ENCODE assay signal across 8 cellular contexts in genomic region chr11:73760066-73760679, GRCh38. TPM values are rescaled to one million over a fixed set of nuclear protein-coding genes. Genes with fewer than 3 reads are reported as not detected.
A peak's percentile ranks its signal among the peaks of the same experiment; 100 is the strongest.
DNase-seq lines count a peak whose midpoint lies in the region; ATAC-seq and TF ChIP-seq lines count a peak whose summit lies in the region.

No MANE protein-coding gene starts in this region.

- H3K9ac ChIP-seq in NT2/D1 (ENCODE audit: insufficient read length, low read depth) (peak overlapping the region; percentile 97), iPS-15b (ENCODE audit: low read depth, low read length) (peak overlapping the region; percentile 67)

- no peaks in the 10 kb centered on the region for H3K36me3 ChIP-seq in NT2/D1 (ENCODE audit: insufficient read depth, insufficient read length, low read length)
- no peaks in the 10 kb centered on the region for H3K36me3 ChIP-seq in iPS-15b (ENCODE audit: control insufficient read depth, insufficient read depth, low read length)
- H3K36me3 ChIP-seq in gastrocnemius medialis: no peaks in the 10 kb centered on the region

- H3K9me3 ChIP-seq in NT2/D1 (ENCODE audit: insufficient read depth, low read length) (no peaks in the 10 kb centered on the region), iPS-15b (ENCODE audit: control insufficient read depth, insufficient read depth, low read length) (no peaks in the 10 kb centered on the region), gastrocnemius medialis (no peaks in the 10 kb centered on the region)

- TF ChIP-seq POLR2A in gastrocnemius medialis (IDR thresholded peaks at IDR 0.05): no peak

- POLR2A ChIA-PET in GM10248 (lab: Yijun Ruan, JAX): interaction anchor here (0.9 to 2.7 kb wide), 5 partner anchors 16 to 220 kb away, joined by 3 to 18 read pairs (median 4); partner anchors contain the start of gene MRPL48

- CTCF ChIA-PET in GM10248 (lab: Yijun Ruan, JAX): interaction anchor here (0.9 to 2.6 kb wide), 8 partner anchors 14 to 381 kb away, joined by 3 to 29 read pairs (median 3); partner anchors contain the start of gene MRPL48

- no peak for TF ChIP-seq CTCF in GM10248 (IDR thresholded peaks at IDR 0.05; ENCODE audit: control extremely low read depth, extremely low read depth, low read depth, missing control alignments)
- no peak for TF ChIP-seq CTCF in HFF-Myc (IDR thresholded peaks at IDR 0.05; ENCODE audit: low read depth, low read length, missing control alignments)
- no peak for TF ChIP-seq CTCF in astrocyte of the spinal cord (IDR thresholded peaks at IDR 0.05; ENCODE audit: low read depth, low read length)
- no peak for TF ChIP-seq CTCF in gastrocnemius medialis (IDR thresholded peaks at IDR 0.05 in 4 of 5, conservative IDR thresholded peaks at IDR 0.05 in 1 of 5)

- peak overlapping the region; percentile 79 for H3K4me3 ChIP-seq in HFF-Myc (replicated peaks; ENCODE audit: low read depth, low read length)
- H3K4me3 ChIP-seq in NT2/D1 (ENCODE audit: insufficient read length, low read depth): peak overlapping the region; percentile 92
- peak overlapping the region; percentile 77 for H3K4me3 ChIP-seq in astrocyte of the spinal cord (ENCODE audit: low read depth, low read length)
- peak overlapping the region; percentile 66 for H3K4me3 ChIP-seq in iPS-15b (ENCODE audit: low read depth, low read length)
- H3K4me3 ChIP-seq in gastrocnemius medialis: peak overlapping the region; percentile 93 to 100 (median 95)

- ATAC-seq in gastrocnemius medialis: peak; percentile 11 to 24

- peak overlapping the region; percentile 93 to 100 (median 98) for H3K27ac ChIP-seq in gastrocnemius medialis

- intact Hi-C loops in gastrocnemius medialis (cut with DNase I; ENCODE audit: low total_unique reads): loop anchor here (5.0 kb wide), 1 partner anchor 117 kb away; the partner anchor contains the start of genes COA4 and PAAF1

- in situ Hi-C loops in astrocyte of the spinal cord (cut with HindIII; ENCODE audit: low sequenced_read_pairs): no loop called here
- in situ Hi-C loops in gastrocnemius medialis (cut with MboI; ENCODE audit: low sequenced_read_pairs in 4 of 4): no loop called here

- DNase-seq in GM10248 (ENCODE audit: extremely low spot score) (peak; percentile 41), HFF-Myc (ENCODE audit: extremely low read depth, low read depth) (no peak), NT2/D1 (ENCODE audit: low read depth, low spot score) (no peak), astrocyte of the spinal cord (ENCODE audit: low read depth, low spot score) (peak; percentile 46), gastrocnemius medialis (peak; percentile 8 to 29), OCI-M2 (lab: John Stamatoyannopoulos, UW; ENCODE audit: unreplicated experiment) (no peak), NOMO-1 (lab: John Stamatoyannopoulos, UW; ENCODE audit: unreplicated experiment in 2 of 2) (no peak)

- H3K27me3 ChIP-seq in NT2/D1 (ENCODE audit: insufficient read depth, insufficient read length) (no peaks in the 10 kb centered on the region), iPS-15b (ENCODE audit: control insufficient read depth, insufficient read depth, low read length) (no peaks in the 10 kb centered on the region), gastrocnemius medialis (no peaks in the 10 kb centered on the region)

- no peaks in the 10 kb centered on the region for H3K4me1 ChIP-seq in NT2/D1 (ENCODE audit: insufficient read depth, insufficient read length)
- H3K4me1 ChIP-seq in iPS-15b (ENCODE audit: control insufficient read depth, insufficient read depth, low read length): peaks cover 3% of the 10 kb centered on the region
- H3K4me1 ChIP-seq in gastrocnemius medialis: peaks cover 20 to 21% of the 10 kb centered on the region in 2 donors

RNA-seq across cellular contexts. Expression of gene RAB6A, which starts 0.7 kb away (rescaled TPM):
- 100 to 1,000 TPM in 3 of 4 donors, 10 to 100 TPM in 1; 95.5 to 124 (median 110) TPM for total RNA-seq in gastrocnemius medialis

RNA-seq across cellular contexts. Expression of gene MRPL48, which starts 27.5 kb away (rescaled TPM):
- 10 to 100 TPM in 3 of 4 donors, 1 to 10 TPM in 1; 9.0 to 29.1 (median 13.4) TPM for total RNA-seq in gastrocnemius medialis

Comparison
In these comparisons a context has a peak if more than half of its experiments do, and no peak if none do; other contexts are left out.
1. DNase-seq: peak in GM10248 (single experiment), astrocyte of the spinal cord (single experiment) and gastrocnemius medialis (2 of 2); none in HFF-Myc (single experiment), NT2/D1 (single experiment), OCI-M2 (single experiment) and NOMO-1 (0 of 2).
2. Peak in every context shown above with its lines, with median percentiles within 50 percentile points of each other: H3K4me3 ChIP-seq.